9 cellular contexts compared by ENCODE assay signal in the genomic region with DNA sequence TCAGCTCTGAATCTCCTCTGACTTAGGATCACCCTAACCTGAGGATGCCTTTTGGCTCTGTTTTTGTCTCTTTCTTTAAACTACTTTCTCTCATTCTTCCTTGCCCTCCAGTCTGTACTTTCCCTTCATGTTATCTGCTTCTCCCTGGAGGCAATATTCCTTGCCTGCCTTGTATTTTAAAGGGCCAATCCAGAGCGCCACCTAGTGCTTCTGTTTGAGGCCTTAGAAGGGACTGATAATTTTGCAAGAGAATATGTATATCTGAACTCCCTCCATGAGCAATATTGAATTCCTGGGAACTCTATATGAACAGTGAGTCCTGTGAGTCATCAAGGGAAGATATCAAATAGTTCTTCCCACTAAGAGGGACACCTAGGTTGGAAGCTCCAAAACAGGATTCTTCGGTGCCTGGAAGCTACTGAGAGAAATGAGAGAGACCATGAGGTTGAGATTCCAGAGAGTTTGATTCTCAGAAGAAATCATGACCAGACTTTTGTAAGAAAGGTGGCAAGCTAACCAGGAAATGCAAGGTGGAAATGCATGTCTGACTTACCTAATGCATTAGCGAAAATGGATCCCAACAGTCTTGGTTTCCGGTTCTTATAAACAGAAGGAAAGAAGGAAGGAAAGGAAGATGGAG.
DNase-seq lines count a peak whose midpoint lies in the region; ATAC-seq, FAIRE-seq and TF ChIP-seq lines count a peak whose summit lies in the region.
"Had no signal": no experiment of that assay in that cellular context is flagged by ENCODE, and none has a peak within 500 bp of the region (broad histone marks: within the 10 kb centered on the region; RNA-seq: fewer than 3 reads in every experiment).

No MANE protein-coding gene starts in this region.

- H3K79me1 ChIP-seq in H9 (ENCODE audit: insufficient read depth, low read depth, low read length, poor library complexity, severe bottlenecking), result no peaks in the 10 kb centered on the region

- H3K27ac ChIP-seq in H9 (ENCODE audit: insufficient read length, low read depth, low read length), result no peak overlapping the region

- no peak overlapping the region for H3K9ac ChIP-seq in H9 (ENCODE audit: extremely low read depth, insufficient read length, low read length)

- H2BK12ac ChIP-seq in H9 (ENCODE audit: insufficient read length, low read depth, low read length), result no peak overlapping the region

- no peaks in the 10 kb centered on the region for H3K27me3 ChIP-seq in H9 (ENCODE audit: insufficient read depth, low read length)

- H3K27me3 Mint-ChIP-seq in H9 (ENCODE audit: low read depth), result no peaks in the 10 kb centered on the region
- no peaks in the 10 kb centered on the region for H3K27me3 Mint-ChIP-seq in activated T-cell treated with anti-CD3 and anti-CD28 coated beads, Interleukin-2, amount 50 U/mL, for 24 hours

- H2BK120ac ChIP-seq in H9 (ENCODE audit: low read depth, low read length, poor library complexity, severe bottlenecking), result no peak overlapping the region

- H4K91ac ChIP-seq in H9 (ENCODE audit: insufficient read length, low read depth, low read length), result no peak overlapping the region

- peaks cover 0 to 19% (median 10%) of the 10 kb centered on the region in 3 experiments; a peak in 6 of 7 replicates for H3K36me3 Mint-ChIP-seq in H9 (ENCODE audit: insufficient read depth in 1 of 3, low read depth in 3 of 3)
- H3K36me3 Mint-ChIP-seq in activated T-cell treated with anti-CD3 and anti-CD28 coated beads, Interleukin-2, amount 50 U/mL, for 24 hours (ENCODE audit: low read depth), result no peaks in the 10 kb centered on the region

- peak; percentile 6 for FAIRE-seq in D721Med (lab: Jason Lieb, UNC)
- FAIRE-seq: TTC549 had no signal

- no peaks in the 10 kb centered on the region for H3K23me2 ChIP-seq in H9 (ENCODE audit: insufficient read length, low read depth, low read length, poor library complexity, severe bottlenecking)

- no peak overlapping the region for H3K4me3 Mint-ChIP-seq in H9
- no peak overlapping the region for H3K4me3 Mint-ChIP-seq in activated T-cell treated with anti-CD3 and anti-CD28 coated beads, Interleukin-2, amount 50 U/mL, for 24 hours

- H3K4me1 ChIP-seq in H9 (ENCODE audit: insufficient read depth, low read length), result no peaks in the 10 kb centered on the region

- no peak overlapping the region for H4K8ac ChIP-seq in H9 (replicated peaks; ENCODE audit: insufficient read length, low read depth, low read length)

- H2AK5ac ChIP-seq in H9 (ENCODE audit: insufficient read length, low read length), result no peak overlapping the region

- H4K20me1 ChIP-seq in H9 (ENCODE audit: control insufficient read depth, insufficient read depth, insufficient read length), result no peaks in the 10 kb centered on the region

- no peak overlapping the region for H2BK20ac ChIP-seq in H9 (ENCODE audit: low read depth, low read length, poor library complexity, severe bottlenecking)

- no peak overlapping the region for H3K4me2 ChIP-seq in H9 (ENCODE audit: insufficient read depth, insufficient read length, low read length)

- no peak overlapping the region for H3K27ac Mint-ChIP-seq in H9
- no peak overlapping the region for H3K27ac Mint-ChIP-seq in activated T-cell treated with anti-CD3 and anti-CD28 coated beads, Interleukin-2, amount 50 U/mL, for 24 hours

- DNase-seq in D721Med (ENCODE audit: insufficient read length, low spot score) (peak; percentile 24), H9 (peak; percentile 55), NCI-H69 (lab: John Stamatoyannopoulos, UW) (peak; percentile 65), germinal center (ENCODE audit: low spot score) (peak; percentile 16), retinal pigment epithelial cell (ENCODE audit: low read depth) (peak; percentile 48)
- peak; percentile 36 for DNase-seq in activated T-cell treated with anti-CD3 and anti-CD28 coated beads, Interleukin-2, amount 50 U/mL, for 24 hours

- no peak overlapping the region for H2BK15ac ChIP-seq in H9 (ENCODE audit: low read depth, low read length)

- peaks cover 8 to 10% of the 10 kb centered on the region in 2 experiments for H3K4me1 Mint-ChIP-seq in H9
- peaks cover 25% of the 10 kb centered on the region for H3K4me1 Mint-ChIP-seq in activated T-cell treated with anti-CD3 and anti-CD28 coated beads, Interleukin-2, amount 50 U/mL, for 24 hours (ENCODE audit: low read depth)

- ATAC-seq in GM18502 (IDR thresholded peaks at IDR 0.05; ENCODE audit: poor library complexity, unreplicated experiment) (no peak), GM21717 (IDR thresholded peaks at IDR 0.05; ENCODE audit: unreplicated experiment) (no peak)

- peak; percentile 77 for TF ChIP-seq CTCF in D721Med (IDR thresholded peaks at IDR 0.05; ENCODE audit: insufficient read depth, missing control alignments)
- peak; percentile 89 for TF ChIP-seq CTCF in H9 (conservative IDR thresholded peaks at IDR 0.05)
- peak; percentile 89 for TF ChIP-seq CTCF in retinal pigment epithelial cell (conservative IDR thresholded peaks at IDR 0.05; ENCODE audit: low read depth, low read length)

- no peak overlapping the region for H3K18ac ChIP-seq in H9 (ENCODE audit: insufficient read length, low read depth, low read length)

- no peak overlapping the region for H3K4ac ChIP-seq in H9 (ENCODE audit: low read depth, low read length)

- H2BK5ac ChIP-seq in H9 (ENCODE audit: insufficient read length, low read length), result no peak overlapping the region

- WGBS in H9 (ENCODE audit: extremely low coverage, insufficient read length, low lambda C conversion rate), result no CpG with 5 or more reads among the region's 4 CpGs

- H3K23ac ChIP-seq in H9 (ENCODE audit: insufficient read length, low read depth, low read length), result no peak overlapping the region

- no peak overlapping the region for H3T11ph ChIP-seq in H9 (ENCODE audit: low read length)

- H3K9me3 Mint-ChIP-seq in H9, result peaks cover 15 to 16% of the 10 kb centered on the region in 2 experiments
- peaks cover 10% of the 10 kb centered on the region for H3K9me3 Mint-ChIP-seq in activated T-cell treated with anti-CD3 and anti-CD28 coated beads, Interleukin-2, amount 50 U/mL, for 24 hours

- no peak overlapping the region for H2AFZ ChIP-seq in H9 (ENCODE audit: low read length)

- no peak overlapping the region for H3K4me3 ChIP-seq in retinal pigment epithelial cell (ENCODE audit: low read length)

- H3K9me3 ChIP-seq in H9 (ENCODE audit: control insufficient read depth, low read depth, low read length), result peaks cover 5% of the 10 kb centered on the region

- no peaks in the 10 kb centered on the region for H3K79me2 ChIP-seq in H9 (ENCODE audit: insufficient read depth, low read length)

- H3K56ac ChIP-seq in H9 (ENCODE audit: insufficient read length, low read depth, low read length), result no peak overlapping the region

- no peak overlapping the region for H3K14ac ChIP-seq in H9 (ENCODE audit: insufficient read depth, low read length)

- H4K5ac ChIP-seq in H9 (ENCODE audit: insufficient read length, low read depth, low read length), result no peak overlapping the region
